7 cellular contexts compared by ENCODE assay signal in genomic region chr11:17353228-17354021, GRCh38. TPM values are rescaled to one million over a fixed set of nuclear protein-coding genes. Genes with fewer than 3 reads are reported as not detected.
DNase-seq lines count a peak whose midpoint lies in the region; TF ChIP-seq lines count a peak whose summit lies in the region.

No MANE protein-coding gene starts in this region.

- TF ChIP-seq RAD21 in Ishikawa (IDR thresholded peaks at IDR 0.05; ENCODE audit: low read depth): no peak

- no peaks in the 10 kb centered on the region for H3K36me3 Mint-ChIP-seq in activated T-helper 1 cell treated with anti-CD3 and anti-CD28 coated beads, Interleukin-12 subunit alpha, Interleukin-12 subunit beta, Interleukin-2, Interleukin-4 antibody, amounts not matched to agents 30 ng/mL and 10 ng/mL and 1 ng/mL, durations not matched to agents 14 hours and 24 hours and 36 hours (ENCODE audit: low read depth)

- H3K36me3 ChIP-seq in fibroblast of lung (ENCODE audit: control insufficient read depth, insufficient read depth, low read length): no peaks in the 10 kb centered on the region

- intact Hi-C loops in activated T-helper 1 cell treated with anti-CD3 and anti-CD28 coated beads, Interleukin-12 subunit alpha, Interleukin-12 subunit beta, Interleukin-2, Interleukin-4 antibody, amounts not matched to agents 30 ng/mL and 10 ng/mL and 1 ng/mL, durations not matched to agents 14 hours and 24 hours and 36 hours (cut with micrococcal nuclease): loop anchor here (1.0 to 5.0 kb wide), 13 partner anchors 9 to 1279 kb away; partner anchors contain the start of genes C11orf58, LDHA, RPS13 and SPTY2D1

- no peaks in the 10 kb centered on the region for H3K9me3 Mint-ChIP-seq in activated T-helper 1 cell treated with anti-CD3 and anti-CD28 coated beads, Interleukin-12 subunit alpha, Interleukin-12 subunit beta, Interleukin-2, Interleukin-4 antibody, amounts not matched to agents 30 ng/mL and 10 ng/mL and 1 ng/mL, durations not matched to agents 14 hours and 24 hours and 36 hours

- peak overlapping the region; percentile 85 for H3K27ac ChIP-seq in fibroblast of lung (ENCODE audit: insufficient read depth, low read length)

- peak; percentile 24 for TF ChIP-seq POLR2A in GM15510 (IDR thresholded peaks at IDR 0.05; ENCODE audit: borderline replicate concordance, extremely low read depth, insufficient read length)

- H3K4me2 ChIP-seq in fibroblast of lung (ENCODE audit: extremely low read depth, insufficient read depth, low read length): peak overlapping the region; percentile 99

- H3K4me1 ChIP-seq in fibroblast of lung (ENCODE audit: control insufficient read depth, extremely low read depth, insufficient read depth, low read length): no peaks in the 10 kb centered on the region

- peaks cover 42% of the 10 kb centered on the region for H3K27me3 Mint-ChIP-seq in activated T-helper 1 cell treated with anti-CD3 and anti-CD28 coated beads, Interleukin-12 subunit alpha, Interleukin-12 subunit beta, Interleukin-2, Interleukin-4 antibody, amounts not matched to agents 30 ng/mL and 10 ng/mL and 1 ng/mL, durations not matched to agents 14 hours and 24 hours and 36 hours (ENCODE audit: insufficient read depth)

- peaks cover 40% of the 10 kb centered on the region for H3K4me1 Mint-ChIP-seq in activated T-helper 1 cell treated with anti-CD3 and anti-CD28 coated beads, Interleukin-12 subunit alpha, Interleukin-12 subunit beta, Interleukin-2, Interleukin-4 antibody, amounts not matched to agents 30 ng/mL and 10 ng/mL and 1 ng/mL, durations not matched to agents 14 hours and 24 hours and 36 hours (ENCODE audit: low read depth)

- peak overlapping the region; percentile 59 to 80 (median 72) for H3K4me3 ChIP-seq in fibroblast of lung (replicated peaks in 1 of 4; ENCODE audit: control extremely low read depth in 1 of 4, insufficient read depth in 1 of 4, low read depth in 3 of 4, low read length in 4 of 4)

- H2AFZ ChIP-seq in fibroblast of lung (ENCODE audit: low read length): peak overlapping the region; percentile 80

- H3K4me3 Mint-ChIP-seq in activated T-helper 1 cell treated with anti-CD3 and anti-CD28 coated beads, Interleukin-12 subunit alpha, Interleukin-12 subunit beta, Interleukin-2, Interleukin-4 antibody, amounts not matched to agents 30 ng/mL and 10 ng/mL and 1 ng/mL, durations not matched to agents 14 hours and 24 hours and 36 hours: peak overlapping the region; percentile 93

- H4K20me1 ChIP-seq in fibroblast of lung (ENCODE audit: control insufficient read depth, extremely low read depth, insufficient read depth, low read length): no peaks in the 10 kb centered on the region

- peak; percentile 39 for DNase-seq in activated T-helper 1 cell treated with anti-CD3 and anti-CD28 coated beads, Interleukin-12 subunit alpha, Interleukin-12 subunit beta, Interleukin-2, Interleukin-4 antibody, amounts not matched to agents 30 ng/mL and 10 ng/mL and 1 ng/mL, durations not matched to agents 14 hours and 24 hours and 36 hours (ENCODE audit: low spot score)
- peak; percentile 78 to 83 for DNase-seq in fibroblast of lung (ENCODE audit: low read depth in 2 of 2)
- DNase-seq in myocyte (ENCODE audit: low read depth): peak; percentile 84
- DNase-seq in stimulated activated naive CD4-positive, alpha-beta T cell (lab: John Stamatoyannopoulos, UW): peak; percentile 12 to 60 (median 32)

- no peak for TF ChIP-seq CTCF in fibroblast of lung (conservative IDR thresholded peaks at IDR 0.05 in 1 of 2, IDR thresholded peaks at IDR 0.05 in 1 of 2; ENCODE audit: low read depth in 1 of 2, low read length in 2 of 2)

- H3K27ac Mint-ChIP-seq in activated T-helper 1 cell treated with anti-CD3 and anti-CD28 coated beads, Interleukin-12 subunit alpha, Interleukin-12 subunit beta, Interleukin-2, Interleukin-4 antibody, amounts not matched to agents 30 ng/mL and 10 ng/mL and 1 ng/mL, durations not matched to agents 14 hours and 24 hours and 36 hours: peak overlapping the region; percentile 94

- peak overlapping the region; percentile 88 for H3K9ac ChIP-seq in fibroblast of lung (ENCODE audit: insufficient read depth, low read length)

- TF ChIP-seq EP300 in Ishikawa (IDR thresholded peaks at IDR 0.05; ENCODE audit: borderline replicate concordance): no peak

- H3K9me3 ChIP-seq in fibroblast of lung (ENCODE audit: control insufficient read depth, insufficient read depth, low read depth, low read length): no peaks in the 10 kb centered on the region

- H3K27me3 ChIP-seq in fibroblast of lung (ENCODE audit: control insufficient read depth, insufficient read depth, low read length): no peaks in the 10 kb centered on the region

- H3K79me2 ChIP-seq in fibroblast of lung (ENCODE audit: control insufficient read depth, insufficient read depth, low read length): no peaks in the 10 kb centered on the region

TF ChIP-seq in Ishikawa, 13 proteins besides CTCF, POLR2A, EP300 and RAD21:
- peak; percentile 26; the same call in 1 of the 2 replicates for TF ChIP-seq TEAD4 (IDR thresholded peaks at IDR 0.05)
- TF ChIP-seq EGR1 (IDR thresholded peaks at IDR 0.05): no peak
- TF ChIP-seq TAF1 (IDR thresholded peaks at IDR 0.05; ENCODE audit: low read depth): no peak
- peak; percentile 82 for TF ChIP-seq ZBTB7A (IDR thresholded peaks at IDR 0.05; ENCODE audit: low read depth)
- TF ChIP-seq TCF12 (IDR thresholded peaks at IDR 0.05; ENCODE audit: low read depth): 0 out of 2 replicates have a peak, but pooled peaks have one; percentile 17
- TF ChIP-seq MAX (IDR thresholded peaks at IDR 0.05): peak; percentile 83
- TF ChIP-seq CREB1 (IDR thresholded peaks at IDR 0.05; ENCODE audit: low read depth): no peak
- TF ChIP-seq YY1 (IDR thresholded peaks at IDR 0.05; ENCODE audit: low read depth): peak; percentile 5; the same call in 1 of the 2 replicates

TF ChIP-seq in PFSK-1, 5 proteins besides CTCF, POLR2A, EP300 and RAD21:
- TF ChIP-seq FOXP2 (optimal IDR thresholded peaks at IDR 0.05; ENCODE audit: borderline replicate concordance, extremely low read depth, extremely low read length, insufficient read depth): peak; percentile 76
- TF ChIP-seq REST (IDR thresholded peaks at IDR 0.05; ENCODE audit: insufficient read depth in 1 of 2, low read depth in 2 of 2, low read length in 2 of 2): no peak
- no peak for TF ChIP-seq POLR2AphosphoS5 (IDR thresholded peaks at IDR 0.05; ENCODE audit: low read depth, low read length)
- TF ChIP-seq SIN3A (IDR thresholded peaks at IDR 0.05; ENCODE audit: borderline replicate concordance, insufficient read depth, low read length): no peak
- peak; percentile 24; the same call in 1 of the 2 replicates for TF ChIP-seq TAF1 (IDR thresholded peaks at IDR 0.05; ENCODE audit: borderline replicate concordance, insufficient read depth, low read length)

RNA-seq across cellular contexts. Expression of gene NCR3LG1, which starts 1.8 kb away (rescaled TPM):
- polyA plus RNA-seq in PFSK-1 (2012; ENCODE audit: insufficient read length, low read depth): 0.19 TPM
- total RNA-seq in activated T-helper 1 cell treated with anti-CD3 and anti-CD28 coated beads, Interleukin-12 subunit alpha, Interleukin-12 subunit beta, Interleukin-2, Interleukin-4 antibody, amounts not matched to agents 30 ng/mL and 10 ng/mL and 1 ng/mL, durations not matched to agents 14 hours and 24 hours and 36 hours: 8.2 and 8.6 TPM in 2 replicates
- total RNA-seq in fibroblast of lung (4.5 and 4.9 TPM in 2 replicates), myocyte (2.0 and 3.7 TPM in 2 replicates)
- polyA plus RNA-seq in fibroblast of lung: 5.2 and 6.0 TPM in 2 replicates
- 2.2 and 3.8 TPM in 2 replicates for polyA plus RNA-seq in fibroblast of lung (2012)
- 3.7 and 6.0 TPM in 2 replicates for polyA minus RNA-seq in fibroblast of lung (ENCODE audit: low replicate concordance)
- polyA plus RNA-seq in myocyte (2012): 1.4 TPM

RNA-seq across cellular contexts. Expression of gene KCNJ11, which starts 35.0 kb away (rescaled TPM):
- 7.4 TPM for polyA plus RNA-seq in PFSK-1 (2012; ENCODE audit: insufficient read length, low read depth)
- total RNA-seq in activated T-helper 1 cell treated with anti-CD3 and anti-CD28 coated beads, Interleukin-12 subunit alpha, Interleukin-12 subunit beta, Interleukin-2, Interleukin-4 antibody, amounts not matched to agents 30 ng/mL and 10 ng/mL and 1 ng/mL, durations not matched to agents 14 hours and 24 hours and 36 hours: 1.4 and 1.6 TPM in 2 replicates
- total RNA-seq in fibroblast of lung: not detected in 2 replicates
- not detected in 2 replicates for polyA plus RNA-seq in fibroblast of lung
- polyA plus RNA-seq in fibroblast of lung (2012): not detected in 2 replicates
- not detected in 2 replicates for polyA minus RNA-seq in fibroblast of lung (ENCODE audit: low replicate concordance)
- total RNA-seq in myocyte: 5.1 and 8.7 TPM in 2 replicates
- 1.8 TPM for polyA plus RNA-seq in myocyte (2012)

Comparison
In these comparisons a context has a peak if more than half of its experiments do, and no peak if none do; other contexts are left out.
1. Peak in every context shown above with its lines: DNase-seq, H3K4me3 ChIP-seq and H3K27ac ChIP-seq.
2. DNase-seq: peak in every context shown above with its lines; median percentile 84 in myocyte; 80 in fibroblast of lung; 39 in activated T-helper 1 cell treated with anti-CD3 and anti-CD28 coated beads, Interleukin-12 subunit alpha, Interleukin-12 subunit beta, Interleukin-2, Interleukin-4 antibody, amounts not matched to agents 30 ng/mL and 10 ng/mL and 1 ng/mL, durations not matched to agents 14 hours and 24 hours and 36 hours; 32 in stimulated activated naive CD4-positive, alpha-beta T cell.